Comparison of ENCODE assay signal across 25 cellular contexts in genomic region chr16:28105297-28105696, GRCh38. TPM values are rescaled to one million over a fixed set of nuclear protein-coding genes. Genes with fewer than 3 reads are reported as not detected.
"Had no signal": no experiment of that assay in that cellular context is flagged by ENCODE, and none has a peak within 500 bp of the region (broad histone marks: within the 10 kb centered on the region; RNA-seq: fewer than 3 reads in every experiment).

No MANE protein-coding gene starts in this region.

- H3K27ac Mint-ChIP-seq: activated CD4-positive, alpha-beta memory T cell treated with anti-CD3 and anti-CD28 coated beads for 36 hours; activated CD4-positive, alpha-beta T cell treated with anti-CD3 and anti-CD28 coated beads, Interleukin-2, amount 10 ng/mL, durations not matched to agents 7 days and 5 days; activated naive CD8-positive, alpha-beta T cell treated with anti-CD3 and anti-CD28 coated beads, Interleukin-2, amount 10 ng/mL, durations not matched to agents 7 days and 5 days; activated T-helper 1 cell treated with anti-CD3 and anti-CD28 coated beads, Interleukin-12 subunit alpha, Interleukin-12 subunit beta, Interleukin-2, Interleukin-4 antibody, amounts not matched to agents 30 ng/mL and 10 ng/mL and 1 ng/mL, durations not matched to agents 14 hours and 24 hours and 36 hours had no signal

- H3K4me1 ChIP-seq: breast epithelium, Peyer's patch, SJCRH30 had no signal

- H3K9me3 ChIP-seq: breast epithelium, Peyer's patch, SJCRH30, SK-N-SH had no signal

- H3K27ac ChIP-seq: breast epithelium, Peyer's patch, RWPE1, SJCRH30, VCaP had no signal

- H3K4me3 Mint-ChIP-seq: activated CD4-positive, alpha-beta memory T cell treated with anti-CD3 and anti-CD28 coated beads for 36 hours; activated CD4-positive, alpha-beta T cell treated with anti-CD3 and anti-CD28 coated beads, Interleukin-2, amount 10 ng/mL, durations not matched to agents 7 days and 5 days; activated naive CD8-positive, alpha-beta T cell treated with anti-CD3 and anti-CD28 coated beads, Interleukin-2, amount 10 ng/mL, durations not matched to agents 7 days and 5 days; activated T-helper 1 cell treated with anti-CD3 and anti-CD28 coated beads, Interleukin-12 subunit alpha, Interleukin-12 subunit beta, Interleukin-2, Interleukin-4 antibody, amounts not matched to agents 30 ng/mL and 10 ng/mL and 1 ng/mL, durations not matched to agents 14 hours and 24 hours and 36 hours had no signal

- H3K27me3 ChIP-seq: breast epithelium, Peyer's patch, SJCRH30 had no signal

- H3K9ac ChIP-seq: SK-N-SH had no signal

- H3K4me3 ChIP-seq: breast epithelium, Peyer's patch, SJCRH30 had no signal

- H3K27me3 Mint-ChIP-seq: activated CD4-positive, alpha-beta memory T cell treated with anti-CD3 and anti-CD28 coated beads for 36 hours; activated CD4-positive, alpha-beta T cell treated with anti-CD3 and anti-CD28 coated beads, Interleukin-2, amount 10 ng/mL, durations not matched to agents 7 days and 5 days; activated naive CD8-positive, alpha-beta T cell treated with anti-CD3 and anti-CD28 coated beads, Interleukin-2, amount 10 ng/mL, durations not matched to agents 7 days and 5 days had no signal

- H3K4me2 ChIP-seq: SK-N-SH had no signal

- H3K9me3 Mint-ChIP-seq: activated CD4-positive, alpha-beta memory T cell treated with anti-CD3 and anti-CD28 coated beads for 36 hours; activated CD4-positive, alpha-beta T cell treated with anti-CD3 and anti-CD28 coated beads, Interleukin-2, amount 10 ng/mL, durations not matched to agents 7 days and 5 days; activated naive CD8-positive, alpha-beta T cell treated with anti-CD3 and anti-CD28 coated beads, Interleukin-2, amount 10 ng/mL, durations not matched to agents 7 days and 5 days; activated T-helper 1 cell treated with anti-CD3 and anti-CD28 coated beads, Interleukin-12 subunit alpha, Interleukin-12 subunit beta, Interleukin-2, Interleukin-4 antibody, amounts not matched to agents 30 ng/mL and 10 ng/mL and 1 ng/mL, durations not matched to agents 14 hours and 24 hours and 36 hours had no signal

- DNase-seq: activated CD4-positive, alpha-beta memory T cell treated with anti-CD3 and anti-CD28 coated beads for 36 hours; activated CD4-positive, alpha-beta T cell treated with anti-CD3 and anti-CD28 coated beads, Interleukin-2, amount 10 ng/mL, durations not matched to agents 7 days and 5 days; activated CD4-positive, CD25-positive, alpha-beta regulatory T cell; activated CD8-positive, alpha-beta memory T cell treated with anti-CD3 and anti-CD28 coated beads for 24 hours; activated naive CD4-positive, alpha-beta T cell treated with Interleukin-2 at 50 U/mL for 16 hours; activated naive CD8-positive, alpha-beta T cell treated with anti-CD3 and anti-CD28 coated beads, Interleukin-2, amount 10 ng/mL, durations not matched to agents 7 days and 5 days; caudate nucleus; Karpas-422; MM.1S; NCI-H1105; NCI-H1436; NCI-H1694 treated with DMSO at 0.1 percent for 48 hours; NCI-H2029 treated with DMSO at 0.1 percent for 48 hours; NCI-H510A treated with DMSO at 0.1 percent for 48 hours; NCI-H69; NK-92 treated with Interleukin-12 subunit alpha and Interleukin-12 subunit beta, amount 100 ng/mL, for 24 hours; Right ventricle myocardium superior; SJCRH30; SK-N-SH; T-helper 1 cell had no signal

RNA-seq across cellular contexts. Expression of gene GSG1L, which starts 41.8 kb away (rescaled TPM):
- total RNA-seq: activated CD4-positive, alpha-beta T cell treated with anti-CD3 and anti-CD28 coated beads, Interleukin-2, amount 10 ng/mL, durations not matched to agents 7 days and 5 days; activated naive CD8-positive, alpha-beta T cell treated with anti-CD3 and anti-CD28 coated beads, Interleukin-2, amount 10 ng/mL, durations not matched to agents 7 days and 5 days; activated T-helper 1 cell treated with anti-CD3 and anti-CD28 coated beads, Interleukin-12 subunit alpha, Interleukin-12 subunit beta, Interleukin-2, Interleukin-4 antibody, amounts not matched to agents 30 ng/mL and 10 ng/mL and 1 ng/mL, durations not matched to agents 14 hours and 24 hours and 36 hours; breast epithelium; Peyer's patch; Right ventricle myocardium superior; SJCRH30 had no signal
- polyA plus RNA-seq: SK-N-SH had no signal
